Comparison of ENCODE assay signal across 1 cellular context in the genomic region with DNA sequence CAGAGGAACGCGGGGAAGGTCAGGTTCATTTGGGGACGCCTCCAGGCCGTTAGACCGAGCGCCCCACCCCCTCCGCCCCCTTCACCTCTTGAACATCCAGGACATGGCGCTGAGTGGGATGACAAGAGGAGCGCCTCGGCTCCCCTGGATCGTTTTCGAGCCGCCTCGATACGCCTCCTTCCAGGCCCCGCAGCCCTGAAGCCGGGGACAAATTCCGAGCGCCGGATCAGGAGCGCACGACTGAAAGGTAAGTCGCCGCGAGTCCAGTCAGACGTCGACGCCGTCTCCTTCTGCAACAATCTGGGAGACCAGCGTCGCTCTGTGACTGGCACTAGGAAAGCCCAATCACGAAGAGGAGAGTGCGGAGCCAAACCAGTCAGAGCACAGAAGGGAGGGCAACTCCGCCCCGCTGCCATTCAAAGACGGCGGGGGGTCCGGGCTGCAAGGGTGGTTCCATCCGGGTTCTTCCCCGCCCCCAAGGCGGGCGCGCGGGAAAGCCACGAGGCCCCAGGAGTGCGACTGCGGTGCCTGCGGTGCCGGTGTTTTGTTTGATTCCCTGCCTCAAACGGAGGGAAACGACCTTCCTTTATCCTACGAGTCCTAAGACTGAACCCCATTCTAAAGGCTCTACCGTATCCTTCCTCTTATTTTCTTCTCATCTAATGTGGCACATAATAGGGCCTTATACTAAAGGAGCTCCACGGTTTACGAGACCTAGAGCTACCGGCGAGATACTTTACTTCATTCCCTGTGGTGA.
TF ChIP-seq lines count a peak whose summit lies in the region.

A gene with protein sequence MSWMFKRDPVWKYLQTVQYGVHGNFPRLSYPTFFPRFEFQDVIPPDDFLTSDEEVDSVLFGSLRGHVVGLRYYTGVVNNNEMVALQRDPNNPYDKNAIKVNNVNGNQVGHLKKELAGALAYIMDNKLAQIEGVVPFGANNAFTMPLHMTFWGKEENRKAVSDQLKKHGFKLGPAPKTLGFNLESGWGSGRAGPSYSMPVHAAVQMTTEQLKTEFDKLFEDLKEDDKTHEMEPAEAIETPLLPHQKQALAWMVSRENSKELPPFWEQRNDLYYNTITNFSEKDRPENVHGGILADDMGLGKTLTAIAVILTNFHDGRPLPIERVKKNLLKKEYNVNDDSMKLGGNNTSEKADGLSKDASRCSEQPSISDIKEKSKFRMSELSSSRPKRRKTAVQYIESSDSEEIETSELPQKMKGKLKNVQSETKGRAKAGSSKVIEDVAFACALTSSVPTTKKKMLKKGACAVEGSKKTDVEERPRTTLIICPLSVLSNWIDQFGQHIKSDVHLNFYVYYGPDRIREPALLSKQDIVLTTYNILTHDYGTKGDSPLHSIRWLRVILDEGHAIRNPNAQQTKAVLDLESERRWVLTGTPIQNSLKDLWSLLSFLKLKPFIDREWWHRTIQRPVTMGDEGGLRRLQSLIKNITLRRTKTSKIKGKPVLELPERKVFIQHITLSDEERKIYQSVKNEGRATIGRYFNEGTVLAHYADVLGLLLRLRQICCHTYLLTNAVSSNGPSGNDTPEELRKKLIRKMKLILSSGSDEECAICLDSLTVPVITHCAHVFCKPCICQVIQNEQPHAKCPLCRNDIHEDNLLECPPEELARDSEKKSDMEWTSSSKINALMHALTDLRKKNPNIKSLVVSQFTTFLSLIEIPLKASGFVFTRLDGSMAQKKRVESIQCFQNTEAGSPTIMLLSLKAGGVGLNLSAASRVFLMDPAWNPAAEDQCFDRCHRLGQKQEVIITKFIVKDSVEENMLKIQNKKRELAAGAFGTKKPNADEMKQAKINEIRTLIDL (minus strand): TSS at position 302 of the 757 bp plus-strand sequence. CDS start 197 bp downstream, at position 105.

TF ChIP-seq in WTC11, 78 proteins besides CTCF, POLR2A, EP300 and RAD21 (continued from another document and continues in another):
- TF ChIP-seq, protein P1, sequence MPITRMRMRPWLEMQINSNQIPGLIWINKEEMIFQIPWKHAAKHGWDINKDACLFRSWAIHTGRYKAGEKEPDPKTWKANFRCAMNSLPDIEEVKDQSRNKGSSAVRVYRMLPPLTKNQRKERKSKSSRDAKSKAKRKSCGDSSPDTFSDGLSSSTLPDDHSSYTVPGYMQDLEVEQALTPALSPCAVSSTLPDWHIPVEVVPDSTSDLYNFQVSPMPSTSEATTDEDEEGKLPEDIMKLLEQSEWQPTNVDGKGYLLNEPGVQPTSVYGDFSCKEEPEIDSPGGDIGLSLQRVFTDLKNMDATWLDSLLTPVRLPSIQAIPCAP (CRISPR knock-in tag; IDR thresholded peaks at IDR 0.05) = peak; percentile 90
- TF ChIP-seq RELA (CRISPR knock-in tag; IDR thresholded peaks at IDR 0.05; ENCODE audit: borderline replicate concordance) = peak; percentile 85; the same call in 1 of the 2 replicates
- TF ChIP-seq TEAD4 (CRISPR knock-in tag; IDR thresholded peaks at IDR 0.05) = peak; percentile 80; the same call in 1 of the 2 replicates
- TF ChIP-seq, protein P2, sequence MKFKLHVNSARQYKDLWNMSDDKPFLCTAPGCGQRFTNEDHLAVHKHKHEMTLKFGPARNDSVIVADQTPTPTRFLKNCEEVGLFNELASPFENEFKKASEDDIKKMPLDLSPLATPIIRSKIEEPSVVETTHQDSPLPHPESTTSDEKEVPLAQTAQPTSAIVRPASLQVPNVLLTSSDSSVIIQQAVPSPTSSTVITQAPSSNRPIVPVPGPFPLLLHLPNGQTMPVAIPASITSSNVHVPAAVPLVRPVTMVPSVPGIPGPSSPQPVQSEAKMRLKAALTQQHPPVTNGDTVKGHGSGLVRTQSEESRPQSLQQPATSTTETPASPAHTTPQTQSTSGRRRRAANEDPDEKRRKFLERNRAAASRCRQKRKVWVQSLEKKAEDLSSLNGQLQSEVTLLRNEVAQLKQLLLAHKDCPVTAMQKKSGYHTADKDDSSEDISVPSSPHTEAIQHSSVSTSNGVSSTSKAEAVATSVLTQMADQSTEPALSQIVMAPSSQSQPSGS (CRISPR knock-in tag; IDR thresholded peaks at IDR 0.05; ENCODE audit: borderline replicate concordance, low read depth) = peak; percentile 78; the same call in 1 of the 2 replicates
- TF ChIP-seq, protein P3, sequence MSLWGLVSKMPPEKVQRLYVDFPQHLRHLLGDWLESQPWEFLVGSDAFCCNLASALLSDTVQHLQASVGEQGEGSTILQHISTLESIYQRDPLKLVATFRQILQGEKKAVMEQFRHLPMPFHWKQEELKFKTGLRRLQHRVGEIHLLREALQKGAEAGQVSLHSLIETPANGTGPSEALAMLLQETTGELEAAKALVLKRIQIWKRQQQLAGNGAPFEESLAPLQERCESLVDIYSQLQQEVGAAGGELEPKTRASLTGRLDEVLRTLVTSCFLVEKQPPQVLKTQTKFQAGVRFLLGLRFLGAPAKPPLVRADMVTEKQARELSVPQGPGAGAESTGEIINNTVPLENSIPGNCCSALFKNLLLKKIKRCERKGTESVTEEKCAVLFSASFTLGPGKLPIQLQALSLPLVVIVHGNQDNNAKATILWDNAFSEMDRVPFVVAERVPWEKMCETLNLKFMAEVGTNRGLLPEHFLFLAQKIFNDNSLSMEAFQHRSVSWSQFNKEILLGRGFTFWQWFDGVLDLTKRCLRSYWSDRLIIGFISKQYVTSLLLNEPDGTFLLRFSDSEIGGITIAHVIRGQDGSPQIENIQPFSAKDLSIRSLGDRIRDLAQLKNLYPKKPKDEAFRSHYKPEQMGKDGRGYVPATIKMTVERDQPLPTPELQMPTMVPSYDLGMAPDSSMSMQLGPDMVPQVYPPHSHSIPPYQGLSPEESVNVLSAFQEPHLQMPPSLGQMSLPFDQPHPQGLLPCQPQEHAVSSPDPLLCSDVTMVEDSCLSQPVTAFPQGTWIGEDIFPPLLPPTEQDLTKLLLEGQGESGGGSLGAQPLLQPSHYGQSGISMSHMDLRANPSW (CRISPR knock-in tag; conservative IDR thresholded peaks at IDR 0.05; ENCODE audit: low read depth) = no peak
- TF ChIP-seq, protein P4, sequence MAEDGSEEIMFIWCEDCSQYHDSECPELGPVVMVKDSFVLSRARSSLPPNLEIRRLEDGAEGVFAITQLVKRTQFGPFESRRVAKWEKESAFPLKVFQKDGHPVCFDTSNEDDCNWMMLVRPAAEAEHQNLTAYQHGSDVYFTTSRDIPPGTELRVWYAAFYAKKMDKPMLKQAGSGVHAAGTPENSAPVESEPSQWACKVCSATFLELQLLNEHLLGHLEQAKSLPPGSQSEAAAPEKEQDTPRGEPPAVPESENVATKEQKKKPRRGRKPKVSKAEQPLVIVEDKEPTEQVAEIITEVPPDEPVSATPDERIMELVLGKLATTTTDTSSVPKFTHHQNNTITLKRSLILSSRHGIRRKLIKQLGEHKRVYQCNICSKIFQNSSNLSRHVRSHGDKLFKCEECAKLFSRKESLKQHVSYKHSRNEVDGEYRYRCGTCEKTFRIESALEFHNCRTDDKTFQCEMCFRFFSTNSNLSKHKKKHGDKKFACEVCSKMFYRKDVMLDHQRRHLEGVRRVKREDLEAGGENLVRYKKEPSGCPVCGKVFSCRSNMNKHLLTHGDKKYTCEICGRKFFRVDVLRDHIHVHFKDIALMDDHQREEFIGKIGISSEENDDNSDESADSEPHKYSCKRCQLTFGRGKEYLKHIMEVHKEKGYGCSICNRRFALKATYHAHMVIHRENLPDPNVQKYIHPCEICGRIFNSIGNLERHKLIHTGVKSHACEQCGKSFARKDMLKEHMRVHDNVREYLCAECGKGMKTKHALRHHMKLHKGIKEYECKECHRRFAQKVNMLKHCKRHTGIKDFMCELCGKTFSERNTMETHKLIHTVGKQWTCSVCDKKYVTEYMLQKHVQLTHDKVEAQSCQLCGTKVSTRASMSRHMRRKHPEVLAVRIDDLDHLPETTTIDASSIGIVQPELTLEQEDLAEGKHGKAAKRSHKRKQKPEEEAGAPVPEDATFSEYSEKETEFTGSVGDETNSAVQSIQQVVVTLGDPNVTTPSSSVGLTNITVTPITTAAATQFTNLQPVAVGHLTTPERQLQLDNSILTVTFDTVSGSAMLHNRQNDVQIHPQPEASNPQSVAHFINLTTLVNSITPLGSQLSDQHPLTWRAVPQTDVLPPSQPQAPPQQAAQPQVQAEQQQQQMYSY (CRISPR knock-in tag; IDR thresholded peaks at IDR 0.05) = 0 out of 2 replicates have a peak, but pooled peaks have one; percentile 45
- TF ChIP-seq, protein P5, sequence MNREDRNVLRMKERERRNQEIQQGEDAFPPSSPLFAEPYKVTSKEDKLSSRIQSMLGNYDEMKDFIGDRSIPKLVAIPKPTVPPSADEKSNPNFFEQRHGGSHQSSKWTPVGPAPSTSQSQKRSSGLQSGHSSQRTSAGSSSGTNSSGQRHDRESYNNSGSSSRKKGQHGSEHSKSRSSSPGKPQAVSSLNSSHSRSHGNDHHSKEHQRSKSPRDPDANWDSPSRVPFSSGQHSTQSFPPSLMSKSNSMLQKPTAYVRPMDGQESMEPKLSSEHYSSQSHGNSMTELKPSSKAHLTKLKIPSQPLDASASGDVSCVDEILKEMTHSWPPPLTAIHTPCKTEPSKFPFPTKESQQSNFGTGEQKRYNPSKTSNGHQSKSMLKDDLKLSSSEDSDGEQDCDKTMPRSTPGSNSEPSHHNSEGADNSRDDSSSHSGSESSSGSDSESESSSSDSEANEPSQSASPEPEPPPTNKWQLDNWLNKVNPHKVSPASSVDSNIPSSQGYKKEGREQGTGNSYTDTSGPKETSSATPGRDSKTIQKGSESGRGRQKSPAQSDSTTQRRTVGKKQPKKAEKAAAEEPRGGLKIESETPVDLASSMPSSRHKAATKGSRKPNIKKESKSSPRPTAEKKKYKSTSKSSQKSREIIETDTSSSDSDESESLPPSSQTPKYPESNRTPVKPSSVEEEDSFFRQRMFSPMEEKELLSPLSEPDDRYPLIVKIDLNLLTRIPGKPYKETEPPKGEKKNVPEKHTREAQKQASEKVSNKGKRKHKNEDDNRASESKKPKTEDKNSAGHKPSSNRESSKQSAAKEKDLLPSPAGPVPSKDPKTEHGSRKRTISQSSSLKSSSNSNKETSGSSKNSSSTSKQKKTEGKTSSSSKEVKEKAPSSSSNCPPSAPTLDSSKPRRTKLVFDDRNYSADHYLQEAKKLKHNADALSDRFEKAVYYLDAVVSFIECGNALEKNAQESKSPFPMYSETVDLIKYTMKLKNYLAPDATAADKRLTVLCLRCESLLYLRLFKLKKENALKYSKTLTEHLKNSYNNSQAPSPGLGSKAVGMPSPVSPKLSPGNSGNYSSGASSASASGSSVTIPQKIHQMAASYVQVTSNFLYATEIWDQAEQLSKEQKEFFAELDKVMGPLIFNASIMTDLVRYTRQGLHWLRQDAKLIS (CRISPR knock-in tag; IDR thresholded peaks at IDR 0.05; ENCODE audit: borderline replicate concordance) = 0 out of 2 replicates have a peak, but pooled peaks have one; percentile 78
- TF ChIP-seq CREM (CRISPR knock-in tag; IDR thresholded peaks at IDR 0.05) = peak; percentile 82
- TF ChIP-seq SOX15 (CRISPR knock-in tag; IDR thresholded peaks at IDR 0.05) = no peak
- TF ChIP-seq, protein P6, sequence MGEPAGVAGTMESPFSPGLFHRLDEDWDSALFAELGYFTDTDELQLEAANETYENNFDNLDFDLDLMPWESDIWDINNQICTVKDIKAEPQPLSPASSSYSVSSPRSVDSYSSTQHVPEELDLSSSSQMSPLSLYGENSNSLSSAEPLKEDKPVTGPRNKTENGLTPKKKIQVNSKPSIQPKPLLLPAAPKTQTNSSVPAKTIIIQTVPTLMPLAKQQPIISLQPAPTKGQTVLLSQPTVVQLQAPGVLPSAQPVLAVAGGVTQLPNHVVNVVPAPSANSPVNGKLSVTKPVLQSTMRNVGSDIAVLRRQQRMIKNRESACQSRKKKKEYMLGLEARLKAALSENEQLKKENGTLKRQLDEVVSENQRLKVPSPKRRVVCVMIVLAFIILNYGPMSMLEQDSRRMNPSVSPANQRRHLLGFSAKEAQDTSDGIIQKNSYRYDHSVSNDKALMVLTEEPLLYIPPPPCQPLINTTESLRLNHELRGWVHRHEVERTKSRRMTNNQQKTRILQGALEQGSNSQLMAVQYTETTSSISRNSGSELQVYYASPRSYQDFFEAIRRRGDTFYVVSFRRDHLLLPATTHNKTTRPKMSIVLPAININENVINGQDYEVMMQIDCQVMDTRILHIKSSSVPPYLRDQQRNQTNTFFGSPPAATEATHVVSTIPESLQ (CRISPR knock-in tag; IDR thresholded peaks at IDR 0.05) = no peak
- peak; percentile 84; the same call in 1 of the 2 replicates for TF ChIP-seq ZBTB21 (CRISPR knock-in tag; IDR thresholded peaks at IDR 0.05; ENCODE audit: borderline replicate concordance)
- TF ChIP-seq, protein P7, sequence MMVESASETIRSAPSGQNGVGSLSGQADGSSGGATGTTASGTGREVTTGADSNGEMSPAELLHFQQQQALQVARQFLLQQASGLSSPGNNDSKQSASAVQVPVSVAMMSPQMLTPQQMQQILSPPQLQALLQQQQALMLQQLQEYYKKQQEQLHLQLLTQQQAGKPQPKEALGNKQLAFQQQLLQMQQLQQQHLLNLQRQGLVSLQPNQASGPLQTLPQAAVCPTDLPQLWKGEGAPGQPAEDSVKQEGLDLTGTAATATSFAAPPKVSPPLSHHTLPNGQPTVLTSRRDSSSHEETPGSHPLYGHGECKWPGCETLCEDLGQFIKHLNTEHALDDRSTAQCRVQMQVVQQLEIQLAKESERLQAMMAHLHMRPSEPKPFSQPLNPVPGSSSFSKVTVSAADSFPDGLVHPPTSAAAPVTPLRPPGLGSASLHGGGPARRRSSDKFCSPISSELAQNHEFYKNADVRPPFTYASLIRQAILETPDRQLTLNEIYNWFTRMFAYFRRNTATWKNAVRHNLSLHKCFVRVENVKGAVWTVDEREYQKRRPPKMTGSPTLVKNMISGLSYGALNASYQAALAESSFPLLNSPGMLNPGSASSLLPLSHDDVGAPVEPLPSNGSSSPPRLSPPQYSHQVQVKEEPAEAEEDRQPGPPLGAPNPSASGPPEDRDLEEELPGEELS (CRISPR knock-in tag; IDR thresholded peaks at IDR 0.05) = peak; percentile 95
- TF ChIP-seq, protein P8, sequence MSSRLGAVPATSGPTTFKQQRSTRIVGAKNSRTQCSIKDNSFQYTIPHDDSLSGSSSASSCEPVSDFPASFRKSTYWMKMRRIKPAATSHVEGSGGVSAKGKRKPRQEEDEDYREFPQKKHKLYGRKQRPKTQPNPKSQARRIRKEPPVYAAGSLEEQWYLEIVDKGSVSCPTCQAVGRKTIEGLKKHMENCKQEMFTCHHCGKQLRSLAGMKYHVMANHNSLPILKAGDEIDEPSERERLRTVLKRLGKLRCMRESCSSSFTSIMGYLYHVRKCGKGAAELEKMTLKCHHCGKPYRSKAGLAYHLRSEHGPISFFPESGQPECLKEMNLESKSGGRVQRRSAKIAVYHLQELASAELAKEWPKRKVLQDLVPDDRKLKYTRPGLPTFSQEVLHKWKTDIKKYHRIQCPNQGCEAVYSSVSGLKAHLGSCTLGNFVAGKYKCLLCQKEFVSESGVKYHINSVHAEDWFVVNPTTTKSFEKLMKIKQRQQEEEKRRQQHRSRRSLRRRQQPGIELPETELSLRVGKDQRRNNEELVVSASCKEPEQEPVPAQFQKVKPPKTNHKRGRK (CRISPR knock-in tag; IDR thresholded peaks at IDR 0.05; ENCODE audit: borderline replicate concordance) = no peak
- peak; percentile 87 for TF ChIP-seq SMAD4 (CRISPR knock-in tag; IDR thresholded peaks at IDR 0.05)
- TF ChIP-seq, protein P9, sequence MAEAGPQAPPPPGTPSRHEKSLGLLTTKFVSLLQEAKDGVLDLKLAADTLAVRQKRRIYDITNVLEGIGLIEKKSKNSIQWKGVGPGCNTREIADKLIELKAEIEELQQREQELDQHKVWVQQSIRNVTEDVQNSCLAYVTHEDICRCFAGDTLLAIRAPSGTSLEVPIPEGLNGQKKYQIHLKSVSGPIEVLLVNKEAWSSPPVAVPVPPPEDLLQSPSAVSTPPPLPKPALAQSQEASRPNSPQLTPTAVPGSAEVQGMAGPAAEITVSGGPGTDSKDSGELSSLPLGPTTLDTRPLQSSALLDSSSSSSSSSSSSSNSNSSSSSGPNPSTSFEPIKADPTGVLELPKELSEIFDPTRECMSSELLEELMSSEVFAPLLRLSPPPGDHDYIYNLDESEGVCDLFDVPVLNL (CRISPR knock-in tag; IDR thresholded peaks at IDR 0.05; ENCODE audit: borderline replicate concordance, low read depth) = peak; percentile 91; the same call in 1 of the 2 replicates
- TF ChIP-seq, protein P10, sequence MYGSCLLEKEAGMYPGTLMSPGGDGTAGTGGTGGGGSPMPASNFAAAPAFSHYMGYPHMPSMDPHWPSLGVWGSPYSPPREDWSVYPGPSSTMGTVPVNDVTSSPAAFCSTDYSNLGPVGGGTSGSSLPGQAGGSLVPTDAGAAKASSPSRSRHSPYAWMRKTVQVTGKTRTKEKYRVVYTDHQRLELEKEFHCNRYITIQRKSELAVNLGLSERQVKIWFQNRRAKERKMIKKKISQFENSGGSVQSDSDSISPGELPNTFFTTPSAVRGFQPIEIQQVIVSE (CRISPR knock-in tag; IDR thresholded peaks at IDR 0.05; ENCODE audit: borderline replicate concordance) = no peak
- 0 out of 2 replicates have a peak, but pooled peaks have one; percentile 70 for TF ChIP-seq NR1H2 (CRISPR knock-in tag; IDR thresholded peaks at IDR 0.05)
